ENCODE assay signal across 1 cellular context in genomic region chr9:33164138-33164809, GRCh38.
A peak's percentile ranks its signal among the peaks of the same experiment; 100 is the strongest.
TF ChIP-seq lines count a peak whose summit lies in the region.

No MANE protein-coding gene starts in this region.

TF ChIP-seq in GM12878, 131 proteins besides CTCF, POLR2A, EP300 and RAD21 (continued from another document):
- TF ChIP-seq POU2F2 (IDR thresholded peaks at IDR 0.05; ENCODE audit: borderline replicate concordance, low read depth, low read length) (peak; percentile 41; the same call in 1 of the 3 replicates), CEBPZ (IDR thresholded peaks at IDR 0.05; ENCODE audit: low read depth, low read length) (no peak)
